1 cellular context compared by ENCODE assay signal in genomic region chr17:81289627-81290026, GRCh38.
TF ChIP-seq lines count a peak whose summit lies in the region.

No MANE protein-coding gene starts in this region.

TF ChIP-seq in K562, 482 proteins besides CTCF, POLR2A, EP300 and RAD21:
- TF ChIP-seq ZBTB33 (CRISPR knock-in tag; IDR thresholded peaks at IDR 0.05): peak; percentile 35; the same call in 1 of the 2 replicates
- TF ChIP-seq E2F5 (CRISPR knock-in tag; IDR thresholded peaks at IDR 0.05): no peak
